In the genomic region with DNA sequence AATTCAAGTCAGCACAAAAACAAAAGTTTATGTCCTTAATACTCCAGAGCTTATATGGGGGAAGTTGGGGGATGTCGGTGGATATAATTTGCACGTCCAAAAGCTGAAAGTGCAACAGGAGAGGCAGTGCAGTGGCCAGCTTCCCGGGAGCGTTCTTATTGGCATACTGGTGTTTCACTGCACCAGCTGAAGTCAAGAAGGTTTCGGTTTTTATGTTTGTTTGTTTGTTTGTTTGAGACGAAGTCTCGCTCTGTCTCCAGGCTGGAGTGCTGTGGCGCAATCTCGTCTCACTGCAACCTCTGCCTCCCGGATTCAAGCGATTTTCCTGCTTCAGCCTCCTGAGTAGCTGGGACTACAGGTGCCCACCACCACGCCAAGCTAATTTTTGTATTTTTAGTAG, we compare ENCODE assay signal across 25 cellular contexts. TPM values are rescaled to one million over a fixed set of nuclear protein-coding genes. Genes with fewer than 3 reads are reported as not detected.
"Had no signal": no experiment of that assay in that cellular context is flagged by ENCODE, and none has a peak within 500 bp of the region (broad histone marks: within the 10 kb centered on the region; RNA-seq: fewer than 3 reads in every experiment).

No MANE protein-coding gene starts in this region.

- H3K4me1 ChIP-seq: Peyer's patch, SJCRH30 had no signal

- H3K4me3 ChIP-seq: SJCRH30 had no signal

- H3K9ac ChIP-seq: SK-N-SH had no signal

- H3K27ac ChIP-seq: Peyer's patch, RWPE1, SJCRH30 had no signal

- H3K9me3 ChIP-seq: Peyer's patch, SJCRH30, SK-N-SH had no signal

- H3K9me2 ChIP-seq: SK-N-SH had no signal

- DNase-seq: activated CD4-positive, alpha-beta T cell treated with anti-CD3 and anti-CD28 coated beads for 48 hours; activated CD4-positive, alpha-beta T cell treated with anti-CD3 and anti-CD28 coated beads, Interleukin-2, amount 50 U/mL, for 48 hours; activated CD4-positive, CD25-positive, alpha-beta regulatory T cell treated with anti-CD3 and anti-CD28 coated beads, Interleukin-2, amount 50 U/mL, for 72 hours; activated CD8-positive, alpha-beta memory T cell treated with anti-CD3 and anti-CD28 coated beads, Interleukin-2, amount 10 ng/mL, durations not matched to agents 7 days and 5 days; activated effector memory CD4-positive, alpha-beta T cell treated with Interleukin-2 at 50 U/mL for 16 hours; activated naive CD4-positive, alpha-beta T cell; activated T-cell treated with anti-CD3 and anti-CD28 coated beads, Interleukin-2, amount 50 U/mL, for 24 hours; aorta; Kasumi-1; KBM-7; NCI-H1048; NCI-H146; NCI-H187 treated with DMSO at 0.1 percent for 48 hours; NCI-H2081 treated with DMSO at 0.1 percent for 48 hours; NCI-H446; NCI-H524; NCI-H748 treated with DMSO at 0.1 percent for 48 hours; OCI-M1; Peyer's patch; Right ventricle myocardium superior; SJCRH30; SK-N-SH; SW 1271 had no signal

- H3K4me2 ChIP-seq: SK-N-SH had no signal

- H3K36me3 ChIP-seq: Peyer's patch, SJCRH30 had no signal

- H3K27me3 ChIP-seq: Peyer's patch, SJCRH30 had no signal

- ATAC-seq: activated CD8-positive, alpha-beta memory T cell treated with anti-CD3 and anti-CD28 coated beads, Interleukin-2, amount 10 ng/mL, durations not matched to agents 7 days and 5 days had no signal

RNA-seq across cellular contexts. Expression of a gene that starts 28.6 kb away (rescaled TPM):
- total RNA-seq: activated T-helper 1 cell treated with anti-CD3 and anti-CD28 coated beads, Interleukin-12 subunit alpha, Interleukin-12 subunit beta, Interleukin-2, Interleukin-4 antibody, amounts not matched to agents 30 ng/mL and 10 ng/mL and 1 ng/mL, durations not matched to agents 14 hours and 24 hours and 36 hours; SJCRH30 had no signal
